In the genomic region with DNA sequence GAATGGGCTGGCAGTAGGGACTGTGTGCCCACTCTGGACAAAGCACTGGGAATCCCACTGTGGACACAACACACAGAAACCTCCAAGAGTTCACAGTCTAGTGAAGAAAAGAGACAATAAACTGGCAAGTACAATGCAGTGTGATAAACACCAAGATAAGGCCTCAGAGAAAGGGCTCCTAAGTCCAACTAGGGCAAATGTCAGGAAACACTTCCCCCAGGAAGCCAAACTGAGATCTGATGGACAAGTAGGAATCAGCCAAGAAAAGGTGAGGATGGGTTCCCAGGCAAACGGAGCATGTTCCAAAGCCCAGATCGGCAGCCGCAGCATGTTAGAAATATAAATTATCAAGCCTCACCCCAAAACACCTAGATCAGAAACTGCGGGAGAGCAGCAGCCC, we compare ENCODE assay signal across 17 cellular contexts.
"Had no signal": no experiment of that assay in that cellular context is flagged by ENCODE, and none has a peak within 500 bp of the region (broad histone marks: within the 10 kb centered on the region; RNA-seq: fewer than 3 reads in every experiment).

No MANE protein-coding gene starts in this region.

- H3K4me3 ChIP-seq: hepatocyte, lower lobe of right lung, right atrium auricular region, tibial nerve, vagina had no signal

- H3K36me3 Mint-ChIP-seq: activated naive CD8-positive, alpha-beta T cell treated with anti-CD3 and anti-CD28 coated beads for 36 hours had no signal

- H3K27ac ChIP-seq: epithelial cell of prostate, hepatocyte, lower lobe of right lung, right atrium auricular region, tibial nerve, vagina had no signal

- H3K27me3 ChIP-seq: hepatocyte, right atrium auricular region, tibial nerve, vagina had no signal

- H3K27me3 Mint-ChIP-seq: progenitor cell of endocrine pancreas had no signal

- H3K27ac Mint-ChIP-seq: activated naive CD8-positive, alpha-beta T cell treated with anti-CD3 and anti-CD28 coated beads for 36 hours; effector memory CD8-positive, alpha-beta T cell; nephron progenitor cell; progenitor cell of endocrine pancreas; stimulated activated naive CD8-positive, alpha-beta T cell treated with anti-CD3 and anti-CD28 coated beads, Interleukin-15, Interleukin-2, amounts not matched to agents 100 ng/mL and 50 ng/mL, for 24 hours had no signal

- H3K9me3 Mint-ChIP-seq: activated naive CD8-positive, alpha-beta T cell treated with anti-CD3 and anti-CD28 coated beads for 36 hours; effector memory CD8-positive, alpha-beta T cell; nephron progenitor cell; stimulated activated naive CD8-positive, alpha-beta T cell treated with anti-CD3 and anti-CD28 coated beads, Interleukin-15, Interleukin-2, amounts not matched to agents 100 ng/mL and 50 ng/mL, for 24 hours had no signal

- H3K9me3 ChIP-seq: lower lobe of right lung, right atrium auricular region, tibial nerve, vagina had no signal

- H3K4me3 Mint-ChIP-seq: activated naive CD8-positive, alpha-beta T cell treated with anti-CD3 and anti-CD28 coated beads for 36 hours; effector memory CD8-positive, alpha-beta T cell; nephron progenitor cell; stimulated activated naive CD8-positive, alpha-beta T cell treated with anti-CD3 and anti-CD28 coated beads, Interleukin-15, Interleukin-2, amounts not matched to agents 100 ng/mL and 50 ng/mL, for 24 hours had no signal

- H3K4me2 ChIP-seq: hepatocyte had no signal

- ATAC-seq: effector memory CD8-positive, alpha-beta T cell; lower lobe of right lung had no signal

- H2AFZ ChIP-seq: hepatocyte had no signal

- DNase-seq: activated CD4-positive, alpha-beta T cell treated with anti-CD3 and anti-CD28 coated beads, Interleukin-2, amount 50 U/mL, for 4 hours; activated naive CD4-positive, alpha-beta T cell; activated naive CD8-positive, alpha-beta T cell treated with anti-CD3 and anti-CD28 coated beads for 36 hours; activated T-cell treated with anti-CD3 and anti-CD28 coated beads for 4 hours; amniotic stem cell; effector memory CD8-positive, alpha-beta T cell; foreskin fibroblast; lower lobe of right lung; nephron progenitor cell; T-helper 2 cell had no signal

- H3K36me3 ChIP-seq: right atrium auricular region, vagina had no signal
